Comparison of ENCODE assay signal across 28 cellular contexts in the genomic region with DNA sequence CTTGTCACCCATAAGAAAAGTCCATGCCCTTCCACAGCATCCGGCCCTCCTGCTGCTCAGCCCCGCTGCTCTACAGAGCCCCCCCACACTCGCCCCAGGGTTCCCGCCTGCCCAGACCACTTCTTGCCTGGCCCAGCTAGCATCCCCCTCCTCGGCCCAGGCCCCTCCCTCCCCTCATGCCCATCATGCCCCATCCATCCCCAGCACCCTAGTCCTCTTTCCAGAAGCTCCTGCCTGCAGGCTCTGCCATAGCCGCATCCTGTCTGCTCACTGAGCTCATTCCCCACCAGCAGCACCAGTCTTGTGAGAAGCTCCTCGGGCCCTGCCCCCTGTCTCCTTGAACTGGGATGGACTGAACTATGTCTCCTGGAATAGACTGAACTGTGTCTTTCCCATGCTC. TPM values are rescaled to one million over a fixed set of nuclear protein-coding genes. Genes with fewer than 3 reads are reported as not detected.
"Had no signal": no experiment of that assay in that cellular context is flagged by ENCODE, and none has a peak within 500 bp of the region (broad histone marks: within the 10 kb centered on the region; RNA-seq: fewer than 3 reads in every experiment).

No MANE protein-coding gene starts in this region.

- H3K4me3 Mint-ChIP-seq: activated naive CD8-positive, alpha-beta T cell treated with anti-CD3 and anti-CD28 coated beads, Interleukin-2, amount 10 ng/mL, durations not matched to agents 7 days and 5 days; immature natural killer cell; memory B cell; stimulated activated effector memory CD8-positive, alpha-beta T cell treated with anti-CD3 and anti-CD28 coated beads, Interleukin-12 subunit alpha, Interleukin-12 subunit beta, amount 100 ng/mL, for 72 hours; stimulated activated naive CD8-positive, alpha-beta T cell treated with anti-CD3 and anti-CD28 coated beads, Interleukin-15, amount 100 ng/mL, for 72 hours; T-cell; WTC11 had no signal

- H3K4me3 ChIP-seq: hepatocyte, tibial artery had no signal

- H3K9me3 ChIP-seq: tibial artery had no signal

- H2AFZ ChIP-seq: hepatocyte had no signal

- H3K27ac ChIP-seq: foreskin keratinocyte, hepatocyte, tibial artery had no signal

- H3K36me3 ChIP-seq: tibial artery had no signal

- FAIRE-seq: bronchial epithelial cell had no signal

- ATAC-seq: foreskin keratinocyte; left ventricle myocardium superior; stimulated activated effector memory CD8-positive, alpha-beta T cell treated with anti-CD3 and anti-CD28 coated beads, Interleukin-12 subunit alpha, Interleukin-12 subunit beta, amount 100 ng/mL, for 72 hours; stimulated activated naive CD8-positive, alpha-beta T cell treated with anti-CD3 and anti-CD28 coated beads, Interleukin-15, amount 100 ng/mL, for 72 hours; T-cell; WTC11 had no signal

- H3K27me3 ChIP-seq: hepatocyte, tibial artery had no signal

- H3K9me3 Mint-ChIP-seq: activated naive CD8-positive, alpha-beta T cell treated with anti-CD3 and anti-CD28 coated beads, Interleukin-2, amount 10 ng/mL, durations not matched to agents 7 days and 5 days; memory B cell; stimulated activated effector memory CD8-positive, alpha-beta T cell treated with anti-CD3 and anti-CD28 coated beads, Interleukin-12 subunit alpha, Interleukin-12 subunit beta, amount 100 ng/mL, for 72 hours; stimulated activated naive CD8-positive, alpha-beta T cell treated with anti-CD3 and anti-CD28 coated beads, Interleukin-15, amount 100 ng/mL, for 72 hours; T-cell; WTC11 had no signal

- H3K4me2 ChIP-seq: hepatocyte had no signal

- H3K79me2 ChIP-seq: hepatocyte had no signal

- H3K27ac Mint-ChIP-seq: activated naive CD8-positive, alpha-beta T cell treated with anti-CD3 and anti-CD28 coated beads, Interleukin-2, amount 10 ng/mL, durations not matched to agents 7 days and 5 days; immature natural killer cell; memory B cell; progenitor cell of endocrine pancreas; stimulated activated effector memory CD8-positive, alpha-beta T cell treated with anti-CD3 and anti-CD28 coated beads, Interleukin-12 subunit alpha, Interleukin-12 subunit beta, amount 100 ng/mL, for 72 hours; T-cell; WTC11 had no signal

- H3K4me1 Mint-ChIP-seq: immature natural killer cell had no signal

- H3K36me3 Mint-ChIP-seq: activated naive CD8-positive, alpha-beta T cell treated with anti-CD3 and anti-CD28 coated beads, Interleukin-2, amount 10 ng/mL, durations not matched to agents 7 days and 5 days; immature natural killer cell; memory B cell; stimulated activated effector memory CD8-positive, alpha-beta T cell treated with anti-CD3 and anti-CD28 coated beads, Interleukin-12 subunit alpha, Interleukin-12 subunit beta, amount 100 ng/mL, for 72 hours; T-cell; WTC11 had no signal

- DNase-seq: activated naive CD4-positive, alpha-beta T cell treated with Interleukin-2 at 50 U/mL for 16 hours; activated naive CD8-positive, alpha-beta T cell treated with anti-CD3 and anti-CD28 coated beads, Interleukin-2, amount 10 ng/mL, durations not matched to agents 7 days and 5 days; activated T-cell treated with anti-CD3 and anti-CD28 coated beads, Interleukin-2, amount 50 U/mL, for 1 hour; amniotic stem cell; cerebellar nuclear complex; cortex of kidney; erythroblast; foreskin keratinocyte; immature natural killer cell; left ventricle myocardium superior; retina; stimulated activated CD4-positive, alpha-beta T cell treated with anti-CD3 and anti-CD28 coated beads, Interleukin-2, amount 100 ng/mL, for 24 hours; stimulated activated naive CD8-positive, alpha-beta T cell treated with anti-CD3 and anti-CD28 coated beads, Interleukin-15, amount 100 ng/mL, for 72 hours; T-cell; T-helper 9 cell had no signal

- H3K4me1 ChIP-seq: foreskin keratinocyte had no signal

- H3K27me3 Mint-ChIP-seq: memory B cell had no signal

RNA-seq across cellular contexts. Expression of a gene that starts 54.5 kb away (rescaled TPM):
- total RNA-seq: activated naive CD8-positive, alpha-beta T cell treated with anti-CD3 and anti-CD28 coated beads, Interleukin-2, amount 10 ng/mL, durations not matched to agents 7 days and 5 days; bronchial epithelial cell; foreskin keratinocyte; left ventricle myocardium superior; mononuclear cell; myocyte; omental fat pad; skeletal muscle tissue; T-cell; urinary bladder; WTC11 had no signal
- polyA plus RNA-seq: foreskin keratinocyte, immature natural killer cell, neural cell had no signal
